8 cellular contexts compared by ENCODE assay signal in the genomic region with DNA sequence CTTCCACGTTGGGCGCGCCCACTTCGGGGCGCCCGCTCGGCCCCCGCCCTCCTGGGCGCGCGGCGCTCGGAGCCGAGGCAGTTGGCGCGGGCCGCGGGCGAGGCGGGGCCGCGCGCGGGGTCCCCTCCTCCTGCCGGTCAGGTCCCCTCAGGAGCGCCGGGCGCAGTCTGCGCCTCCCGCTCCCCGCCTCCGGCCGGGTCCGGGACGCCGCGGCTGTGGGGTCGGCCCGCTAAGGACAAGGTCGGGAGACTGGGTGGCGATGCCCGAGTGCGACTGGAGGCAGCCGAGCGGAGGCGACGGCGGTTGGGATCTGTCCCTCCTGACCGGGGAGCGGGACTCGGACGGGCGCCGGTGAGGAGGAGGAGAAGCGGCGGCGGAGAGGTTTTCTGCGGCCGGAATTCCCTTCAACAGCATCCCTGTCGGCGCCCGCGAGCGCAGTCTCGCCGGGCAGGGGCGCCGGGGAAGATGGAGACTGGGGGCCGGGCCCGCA. TPM values are rescaled to one million over a fixed set of nuclear protein-coding genes. Genes with fewer than 3 reads are reported as not detected.
A peak's percentile ranks its signal among the peaks of the same experiment; 100 is the strongest.
DNase-seq lines count a peak whose midpoint lies in the region; ATAC-seq and TF ChIP-seq lines count a peak whose summit lies in the region.

A gene with protein sequence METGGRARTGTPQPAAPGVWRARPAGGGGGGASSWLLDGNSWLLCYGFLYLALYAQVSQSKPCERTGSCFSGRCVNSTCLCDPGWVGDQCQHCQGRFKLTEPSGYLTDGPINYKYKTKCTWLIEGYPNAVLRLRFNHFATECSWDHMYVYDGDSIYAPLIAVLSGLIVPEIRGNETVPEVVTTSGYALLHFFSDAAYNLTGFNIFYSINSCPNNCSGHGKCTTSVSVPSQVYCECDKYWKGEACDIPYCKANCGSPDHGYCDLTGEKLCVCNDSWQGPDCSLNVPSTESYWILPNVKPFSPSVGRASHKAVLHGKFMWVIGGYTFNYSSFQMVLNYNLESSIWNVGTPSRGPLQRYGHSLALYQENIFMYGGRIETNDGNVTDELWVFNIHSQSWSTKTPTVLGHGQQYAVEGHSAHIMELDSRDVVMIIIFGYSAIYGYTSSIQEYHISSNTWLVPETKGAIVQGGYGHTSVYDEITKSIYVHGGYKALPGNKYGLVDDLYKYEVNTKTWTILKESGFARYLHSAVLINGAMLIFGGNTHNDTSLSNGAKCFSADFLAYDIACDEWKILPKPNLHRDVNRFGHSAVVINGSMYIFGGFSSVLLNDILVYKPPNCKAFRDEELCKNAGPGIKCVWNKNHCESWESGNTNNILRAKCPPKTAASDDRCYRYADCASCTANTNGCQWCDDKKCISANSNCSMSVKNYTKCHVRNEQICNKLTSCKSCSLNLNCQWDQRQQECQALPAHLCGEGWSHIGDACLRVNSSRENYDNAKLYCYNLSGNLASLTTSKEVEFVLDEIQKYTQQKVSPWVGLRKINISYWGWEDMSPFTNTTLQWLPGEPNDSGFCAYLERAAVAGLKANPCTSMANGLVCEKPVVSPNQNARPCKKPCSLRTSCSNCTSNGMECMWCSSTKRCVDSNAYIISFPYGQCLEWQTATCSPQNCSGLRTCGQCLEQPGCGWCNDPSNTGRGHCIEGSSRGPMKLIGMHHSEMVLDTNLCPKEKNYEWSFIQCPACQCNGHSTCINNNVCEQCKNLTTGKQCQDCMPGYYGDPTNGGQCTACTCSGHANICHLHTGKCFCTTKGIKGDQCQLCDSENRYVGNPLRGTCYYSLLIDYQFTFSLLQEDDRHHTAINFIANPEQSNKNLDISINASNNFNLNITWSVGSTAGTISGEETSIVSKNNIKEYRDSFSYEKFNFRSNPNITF (N-terminal part only) (plus strand): TSS at position 80 of the 490 bp plus-strand sequence. CDS start 386 bp downstream, at position 466.

- 0% methylated on average over 29 to 70 of the region's 70 CpGs for WGBS in ovary, 3 donors

- no peaks in the 10 kb centered on the region for H3K27me3 ChIP-seq in ovary

- TF ChIP-seq EP300 in Ishikawa (IDR thresholded peaks at IDR 0.05; ENCODE audit: borderline replicate concordance) (no peak), ovary (IDR thresholded peaks at IDR 0.05) (no peak)

- peak within 1 kb of the TSS; percentile 88 to 99 for H3K27ac ChIP-seq in ovary

- DNase-seq in NCI-H2081 (lab: John Stamatoyannopoulos, UW), result peak; percentile 27 to 36
- no peak for DNase-seq in NCI-H2081 treated with DMSO at 0.1 percent for 48 hours (lab: John Stamatoyannopoulos, UW)
- peak; percentile 55 for DNase-seq in activated CD8-positive, alpha-beta memory T cell treated with anti-CD3 and anti-CD28 coated beads, Interleukin-2, amount 50 U/mL, for 48 hours
- DNase-seq in head of caudate nucleus, result peak in 35 of 42 donors; percentile 5 to 59 (median 27)
- peak in 4 of 5 donors; percentile 68 to 78 (median 68) for DNase-seq in ovary
- DNase-seq in superior temporal gyrus (ENCODE audit: extremely low spot score), result no peak

- H3K9me3 ChIP-seq in ovary, result no peaks in the 10 kb centered on the region

- TF ChIP-seq POLR2A in ovary (IDR thresholded peaks at IDR 0.05), result peak; percentile 51

- no peak for TF ChIP-seq CTCF in ovary (IDR thresholded peaks at IDR 0.05)

- no peak for TF ChIP-seq RAD21 in Ishikawa (IDR thresholded peaks at IDR 0.05; ENCODE audit: low read depth)

- H3K36me3 ChIP-seq in ovary, result no peaks in the 10 kb centered on the region

- peak within 1 kb of the TSS; percentile 76 for H3K4me3 ChIP-seq in ovary

- intact Hi-C loops in head of caudate nucleus (cut with DNase I), result no loop called here
- intact Hi-C loops in ovary (cut with DNase I), result loop anchor here in 2 of 4 donors (10.0 kb wide), 2 partner anchors 69 to 99 kb away; no protein-coding TSS in a partner anchor

- H3K4me1 ChIP-seq in ovary (ENCODE audit: insufficient read depth), result no peaks in the 10 kb centered on the region

- peak; percentile 58 for ATAC-seq in GM21786 (IDR thresholded peaks at IDR 0.05; ENCODE audit: unreplicated experiment)

TF ChIP-seq in Ishikawa, 13 proteins besides CTCF, POLR2A, EP300 and RAD21:
- TF ChIP-seq TAF1 (IDR thresholded peaks at IDR 0.05; ENCODE audit: low read depth), result peak; percentile 28; the same call in 1 of the 2 replicates
- TF ChIP-seq ZBTB7A (IDR thresholded peaks at IDR 0.05; ENCODE audit: low read depth), result peak; percentile 39; the same call in 1 of the 2 replicates
- TF ChIP-seq TEAD4 (IDR thresholded peaks at IDR 0.05), result no peak
- peak; percentile 11; the same call in 1 of the 2 replicates for TF ChIP-seq NFIC (IDR thresholded peaks at IDR 0.05)

RNA-seq across cellular contexts. Expression of the gene that starts here (rescaled TPM):
- total RNA-seq in ovary, result 100 to 1,000 TPM in 2 of 7 donors, 10 to 100 TPM in 5; 54.7 to 119 (median 85.3) TPM
- polyA plus RNA-seq in ovary, result 10 to 100 TPM in 1 of 2 donors, 1 to 10 TPM in 1; 8.1 to 42.4 TPM

Comparison
In these comparisons a context has a peak if more than half of its experiments do, and no peak if none do; other contexts are left out.
1. DNase-seq: peak in NCI-H2081 (2 of 2), activated CD8-positive, alpha-beta memory T cell treated with anti-CD3 and anti-CD28 coated beads, Interleukin-2, amount 50 U/mL, for 48 hours (single experiment), head of caudate nucleus (35 of 42) and ovary (4 of 5); none in NCI-H2081 treated with DMSO at 0.1 percent for 48 hours (single experiment) and superior temporal gyrus (single experiment).